1 cellular context compared by ENCODE assay signal in genomic region chr4:139532951-139533350, GRCh38.
TF ChIP-seq lines count a peak whose summit lies in the region.

No MANE protein-coding gene starts in this region.

TF ChIP-seq in IMR-90, 13 proteins besides CTCF, POLR2A, EP300 and RAD21 (continued from another document):
- no peak for TF ChIP-seq ELK1 (IDR thresholded peaks at IDR 0.05; ENCODE audit: borderline replicate concordance, low read depth, low read length)
- TF ChIP-seq BHLHE40 (IDR thresholded peaks at IDR 0.05; ENCODE audit: low read depth, low read length), result no peak
- TF ChIP-seq SMC3 (IDR thresholded peaks at IDR 0.05; ENCODE audit: low read depth, low read length), result no peak
- TF ChIP-seq NFE2L2 (IDR thresholded peaks at IDR 0.05; ENCODE audit: low read depth, low read length), result no peak
- no peak for TF ChIP-seq MAFK (IDR thresholded peaks at IDR 0.05; ENCODE audit: low read depth, low read length)
- no peak for TF ChIP-seq FOS (IDR thresholded peaks at IDR 0.05; ENCODE audit: low read depth, low read length)
- TF ChIP-seq RCOR1 (IDR thresholded peaks at IDR 0.05; ENCODE audit: insufficient replicate concordance, low read length), result no peak
- TF ChIP-seq CEBPB (IDR thresholded peaks at IDR 0.05; ENCODE audit: low read depth, low read length), result no peak
- no peak for TF ChIP-seq USF2 (IDR thresholded peaks at IDR 0.05; ENCODE audit: low read depth, low read length)
- no peak for TF ChIP-seq MXI1 (IDR thresholded peaks at IDR 0.05; ENCODE audit: borderline replicate concordance, low read depth, low read length)
TF ChIP-seq in IMR-90: peak in this region for 0.
